Comparison of ENCODE assay signal across 8 cellular contexts in the genomic region with DNA sequence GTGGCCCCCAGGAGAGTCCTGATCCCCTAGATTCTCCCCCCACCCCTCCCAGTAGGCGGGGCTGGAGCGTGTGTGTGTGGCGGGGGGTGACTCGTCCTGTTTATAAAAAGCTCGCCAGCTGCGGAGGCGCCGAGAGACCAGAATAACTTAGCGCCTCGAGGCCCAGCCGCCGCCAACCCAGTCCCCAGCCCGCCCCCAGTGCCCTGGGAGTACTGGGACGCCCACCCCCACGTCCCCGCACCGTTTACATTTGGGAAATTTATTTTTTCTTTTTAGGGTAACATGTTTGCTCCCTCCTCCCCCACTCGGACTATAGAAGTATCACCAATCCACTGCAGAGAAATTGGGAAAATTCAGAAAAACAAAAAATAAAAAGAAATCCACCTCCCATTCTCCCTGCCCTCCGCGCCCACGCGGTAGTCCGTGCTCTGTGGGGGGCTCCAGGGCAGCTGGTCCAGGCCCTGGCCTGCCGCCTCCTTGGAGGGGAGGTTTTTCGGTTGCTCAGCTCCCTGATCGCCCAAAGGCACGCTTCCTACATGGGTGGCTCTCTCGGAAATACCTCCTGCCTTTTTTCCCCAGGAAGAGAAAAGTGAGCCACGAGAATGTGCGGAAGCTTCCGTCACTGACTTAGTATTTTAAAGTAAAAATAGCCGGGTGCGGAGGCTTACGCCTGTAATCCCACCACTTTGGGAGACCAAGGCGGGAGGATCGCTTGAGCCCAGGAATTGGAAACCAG. TPM values are rescaled to one million over a fixed set of nuclear protein-coding genes. Genes with fewer than 3 reads are reported as not detected.
DNase-seq lines count a peak whose midpoint lies in the region; ATAC-seq, FAIRE-seq and TF ChIP-seq lines count a peak whose summit lies in the region.

No MANE protein-coding gene starts in this region.

- TF ChIP-seq CTCF in IMR-90 (conservative IDR thresholded peaks at IDR 0.05; ENCODE audit: low read depth, low read length) = no peak
- TF ChIP-seq CTCF in GM12878 (IDR thresholded peaks at IDR 0.05 in 2 of 3, conservative IDR thresholded peaks at IDR 0.05 in 1 of 3; ENCODE audit: control insufficient read depth in 2 of 3, extremely low read depth in 1 of 3, insufficient read depth in 1 of 3, low read depth in 3 of 3, low read length in 3 of 3) = no peak

- peak overlapping the region; percentile 99 for H3K56ac ChIP-seq in IMR-90 (ENCODE audit: extremely low read depth, insufficient read depth, low read length)

- H3K27me3 Mint-ChIP-seq in T-helper 17 cell = peaks cover 14% of the 10 kb centered on the region

- no peak for TF ChIP-seq RAD21 in IMR-90 (IDR thresholded peaks at IDR 0.05; ENCODE audit: low read length)
- no peak for TF ChIP-seq RAD21 in GM12878 (IDR thresholded peaks at IDR 0.05; ENCODE audit: insufficient read depth, low read depth, low read length)

- peak overlapping the region; percentile 99 for H2AK9ac ChIP-seq in IMR-90 (replicated peaks; ENCODE audit: low read depth, low read length, poor library complexity)

- peak overlapping the region; percentile 92 for H3K23ac ChIP-seq in IMR-90 (ENCODE audit: low read depth, low read length)

- H3K9ac ChIP-seq in IMR-90 (ENCODE audit: low read depth, low read length) = peak overlapping the region; percentile 70
- H3K9ac ChIP-seq in GM12878 (ENCODE audit: control insufficient read depth, insufficient read depth, low read length) = peak overlapping the region; percentile 84

- peak overlapping the region; percentile 64 for H2BK20ac ChIP-seq in IMR-90 (ENCODE audit: low read depth, low read length)

- H4K5ac ChIP-seq in IMR-90 (ENCODE audit: low read depth, low read length) = peak overlapping the region; percentile 79

- peak overlapping the region; percentile 93 for H3K27ac ChIP-seq in IMR-90 (ENCODE audit: insufficient read depth, low read length)
- peak overlapping the region; percentile 68 for H3K27ac ChIP-seq in GM12878 (ENCODE audit: control insufficient read depth, insufficient read depth)

- DNase-seq in CD1c-positive myeloid dendritic cell (ENCODE audit: extremely low spot score) = peak; percentile 44
- peak; percentile 89 for DNase-seq in IMR-90
- peak in 1 of 3 donors; percentile 21 for DNase-seq in T-helper 17 cell
- no peak for DNase-seq in GM12878 (ENCODE audit: low read depth, low spot score)
- peak; percentile 82 for DNase-seq in hepatic stellate cell (ENCODE audit: low spot score)
- peak; percentile 92 for DNase-seq in posterior vena cava (ENCODE audit: low spot score)

- H3K4me1 Mint-ChIP-seq in T-helper 17 cell = peaks cover 20% of the 10 kb centered on the region

- H4K20me1 ChIP-seq in IMR-90 (ENCODE audit: insufficient read depth, low read length) = peaks cover 11% of the 10 kb centered on the region; the same call in 1 of the 2 replicates
- no peaks in the 10 kb centered on the region for H4K20me1 ChIP-seq in GM12878 (ENCODE audit: control insufficient read depth, insufficient read depth)

- RAD21 ChIA-PET in GM12878 (lab: Charles Lee; ENCODE audit: unreplicated experiment) = interaction anchor here (0.9 to 8.1 kb wide), 15 partner anchors 10 to 142 kb away, joined by 3 to 175 read pairs (median 5); partner anchors contain the start of genes JUND and MPV17L2

- in situ Hi-C loops in IMR-90 (cut with MboI; ENCODE audit: low sequenced_read_pairs) = no loop called here
- in situ Hi-C loops in GM12878 (cut with MboI) = loop anchor here (5.0 kb wide), 1 partner anchor 42 kb away; no protein-coding TSS in a partner anchor

- H3K4me2 ChIP-seq in IMR-90 (ENCODE audit: low read depth, low read length) = peak overlapping the region; percentile 82
- peak overlapping the region; percentile 62 for H3K4me2 ChIP-seq in GM12878 (ENCODE audit: control insufficient read depth, insufficient read depth)

- peak overlapping the region; percentile 95 for H3K14ac ChIP-seq in IMR-90 (replicated peaks; ENCODE audit: low read depth, low read length)

- H3K9me1 ChIP-seq in IMR-90 (ENCODE audit: insufficient read depth, low read length) = peaks cover 14% of the 10 kb centered on the region; the same call in 1 of the 2 replicates

- peak overlapping the region; percentile 55 for H3K4me3 ChIP-seq in IMR-90 (ENCODE audit: insufficient read depth, low read depth, low read length)
- peak overlapping the region; percentile 86 for H3K4me3 ChIP-seq in GM12878

- H4K91ac ChIP-seq in IMR-90 (ENCODE audit: insufficient read depth, low read depth, low read length) = peak overlapping the region; percentile 95

- intact Hi-C loops in IMR-90 (cut with micrococcal nuclease) (loop anchor here (10.0 kb wide), 1 partner anchor 209 kb away; the partner anchor contains the start of gene SSBP4), GM12878 (cut with micrococcal nuclease; ENCODE audit: unreplicated experiment) (loop anchor here (5.0 to 10.0 kb wide), 2 partner anchors 122 to 209 kb away; partner anchors contain the start of gene SSBP4), posterior vena cava (cut with DNase I) (loop anchor here in 1 of 2 donors (10.0 kb wide), 1 partner anchor 49 kb away; a partner anchor contains a TSS)

- dilution Hi-C loops in IMR-90 (cut with HindIII; ENCODE audit: low sequenced_read_pairs, unreplicated experiment) = no loop called here

- H3K9me3 ChIP-seq in IMR-90 (ENCODE audit: control insufficient read depth, insufficient read depth, low read length) = no peaks in the 10 kb centered on the region
- no peaks in the 10 kb centered on the region for H3K9me3 ChIP-seq in T-helper 17 cell (ENCODE audit: control insufficient read depth, low read length, poor library complexity, severe bottlenecking)
- H3K9me3 ChIP-seq in GM12878 (replicated peaks; ENCODE audit: control insufficient read depth, insufficient read depth, low read length) = no peaks in the 10 kb centered on the region

- peaks cover 9% of the 10 kb centered on the region for H3K79me2 ChIP-seq in GM12878 (ENCODE audit: control insufficient read depth, insufficient read depth, low read length)

- H3K4me1 ChIP-seq in IMR-90 (ENCODE audit: control insufficient read depth, insufficient read depth, low read length) (peaks cover 16% of the 10 kb centered on the region), GM12878 (ENCODE audit: control insufficient read depth, insufficient read depth, low read length) (peaks cover 6% of the 10 kb centered on the region)

- no peak for FAIRE-seq in GM12878 (lab: Jason Lieb, UNC)

- H2BK120ac ChIP-seq in IMR-90 (ENCODE audit: low read depth, low read length) = peak overlapping the region; percentile 96

- SMC1A ChIA-PET in GM12878 (lab: Charles Lee; ENCODE audit: uncharacterized antibody, unreplicated experiment) = interaction anchor here (0.7 to 9.5 kb wide), 19 partner anchors 11 to 205 kb away, joined by 3 to 121 read pairs (median 4); a partner anchor contains a TSS

- H3K79me1 ChIP-seq in IMR-90 (ENCODE audit: low read depth in 1 of 2, low read length in 2 of 2) = peaks cover 4 to 48% of the 10 kb centered on the region in 2 experiments

- peak overlapping the region; percentile 98 for H2AK5ac ChIP-seq in IMR-90 (ENCODE audit: low read depth, low read length)

- peak; percentile 15 for ATAC-seq in IMR-90 (ENCODE audit: low read depth)
- no peak for ATAC-seq in T-helper 17 cell
- peak; percentile 23 for ATAC-seq in GM12878
- ATAC-seq in GM19463 (IDR thresholded peaks at IDR 0.05; ENCODE audit: unreplicated experiment) = no peak
- no peak for ATAC-seq in HG02763 (IDR thresholded peaks at IDR 0.05; ENCODE audit: unreplicated experiment)

- BruUV-seq in IMR-90 (replicated peaks; lab: Mats Ljungman, UMichigan) (no TSS peak), GM12878 (replicated peaks; lab: Mats Ljungman, UMichigan) (no TSS peak)

- peak overlapping the region; percentile 89 for H2AFZ ChIP-seq in IMR-90 (replicated peaks; ENCODE audit: low read length, poor library complexity)
- H2AFZ ChIP-seq in GM12878 (ENCODE audit: control insufficient read depth, low read depth, low read length) = peak overlapping the region; percentile 84

- H3K36me3 ChIP-seq in IMR-90 (ENCODE audit: control insufficient read depth, insufficient read depth, low read length) (peaks cover 6% of the 10 kb centered on the region; the same call in 1 of the 2 replicates), GM12878 (ENCODE audit: control insufficient read depth in 2 of 2, insufficient read depth in 2 of 2, low read length in 1 of 2) (peaks cover 0 to 2% of the 10 kb centered on the region in 2 experiments; a peak in 2 of 4 replicates)

- no peaks in the 10 kb centered on the region for H3K27me3 ChIP-seq in IMR-90 (ENCODE audit: control insufficient read depth, insufficient read depth, low read length)
- no peaks in the 10 kb centered on the region for H3K27me3 ChIP-seq in GM12878 (replicated peaks in 1 of 2; ENCODE audit: control insufficient read depth in 2 of 2, insufficient read depth in 2 of 2, low read length in 1 of 2)

- H2BK15ac ChIP-seq in IMR-90 (ENCODE audit: low read depth, low read length) = peak overlapping the region; percentile 49; the same call in 1 of the 3 replicates

- 0% methylated on average over 1 of the region's 36 CpGs; no CpG with 5 or more reads in 1 of the 2 experiments for WGBS in IMR-90 (ENCODE audit: extremely low coverage in 2 of 2, insufficient read length in 1 of 2), 2 experiments
- 39% methylated on average over 35 of the region's 36 CpGs for WGBS in GM12878 (ENCODE audit: insufficient coverage, insufficient replicate concordance, low lambda C conversion rate, missing lambda C conversion rate)

- TF ChIP-seq POLR2A in IMR-90 (IDR thresholded peaks at IDR 0.05; ENCODE audit: low read depth, low read length) (peak; percentile 84), GM12878 (IDR thresholded peaks at IDR 0.05; ENCODE audit: low read depth, low read length) (peak; percentile 51)

- H3K27ac Mint-ChIP-seq in T-helper 17 cell = peak overlapping the region; percentile 93

- TF ChIP-seq EP300 in GM12878 (IDR thresholded peaks at IDR 0.05; ENCODE audit: borderline replicate concordance in 1 of 2, control insufficient read depth in 1 of 2, low read depth in 2 of 2, low read length in 2 of 2) = no peak

- H3K36me3 Mint-ChIP-seq in T-helper 17 cell (ENCODE audit: low read depth) = no peaks in the 10 kb centered on the region

- POLR2A ChIA-PET in IMR-90 (lab: Charles Lee; ENCODE audit: unreplicated experiment) = interaction anchor here (0.6 kb wide), 1 partner anchor 346 kb away, joined by 3 read pairs; the partner anchor contains the start of gene RPL18A
- POLR2A ChIA-PET in GM12878 (lab: Charles Lee) = interaction anchor here (0.5 to 3.4 kb wide), 20 partner anchors 9 to 212 kb away, joined by 3 to 29 read pairs (median 4); partner anchors contain the start of genes JUND, LSM4, MPV17L2 and PDE4C

- peak overlapping the region; percentile 44 to 94 for H4K8ac ChIP-seq in IMR-90 (ENCODE audit: low read depth in 2 of 2, low read length in 2 of 2)

- CTCF ChIA-PET in IMR-90 (lab: Yijun Ruan, JAX) (interaction anchor here (0.6 to 0.9 kb wide), 2 partner anchors 74 to 123 kb away, joined by 3 to 7 read pairs; no protein-coding TSS in a partner anchor), GM12878 (lab: Yijun Ruan, JAX) (interaction anchor here (0.6 to 11.7 kb wide), 17 partner anchors 13 to 250 kb away, joined by 3 to 213 read pairs (median 3); partner anchors contain the start of genes LSM4, MPV17L2 and PDE4C)

- H3K18ac ChIP-seq in IMR-90 (ENCODE audit: low read depth, low read length) = peak overlapping the region; percentile 87

- peak overlapping the region; percentile 97 for H3K4ac ChIP-seq in IMR-90 (ENCODE audit: low read depth, low read length)

- H3K4me3 Mint-ChIP-seq in T-helper 17 cell = peak overlapping the region; percentile 93

- H2BK5ac ChIP-seq in IMR-90 (ENCODE audit: low read depth, low read length, poor library complexity, severe bottlenecking) = peak overlapping the region; percentile 99

RNA-seq across cellular contexts. Expression of gene RAB3A, which starts 1.5 kb away (rescaled TPM):
- 2.8 and 3.0 TPM in 2 replicates for total RNA-seq in IMR-90 (2012; rRNA removed)
- polyA plus RNA-seq in IMR-90 (2012; rRNA removed) = 13.4 and 13.6 TPM in 2 replicates
- 8.6 and 29.3 TPM in 2 replicates for polyA plus RNA-seq in IMR-90 (2012; cell fraction: cytosol; rRNA removed)
- 35.0 and 55.7 TPM in 2 replicates for polyA plus RNA-seq in IMR-90 (2012; cell fraction: nucleus; rRNA removed; ENCODE audit: low replicate concordance)
- total RNA-seq in T-helper 17 cell = 10 to 100 TPM in 1 of 2 donors, 1 to 10 TPM in 1; 7.4 to 15.3 TPM
- 9.4 and 18.2 TPM in 2 replicates for total RNA-seq in GM12878 (2013; cell fraction: nucleolus; rRNA removed)
- 0.98 and 1.2 TPM in 2 replicates for total RNA-seq in GM12878 (2014; rRNA removed)
- 0.51 and 0.67 TPM in 2 replicates for total RNA-seq in GM12878 (2014; rRNA removed; fragmentation: Illumina TruSeq; extraction: Trizol)
- total RNA-seq in GM12878 (2021) = 2.9 and 3.5 TPM in 2 replicates
- polyA plus RNA-seq in GM12878 (2011; ENCODE audit: low read depth) = 0.73 TPM
- polyA plus RNA-seq in GM12878 (2011; rRNA removed) = 1.3 and 2.8 TPM in 2 replicates
- 3.9 and 4.9 TPM in 2 replicates for polyA plus RNA-seq in GM12878 (2011; cell fraction: cytosol; rRNA removed)
- polyA plus RNA-seq in GM12878 (2011; cell fraction: nucleus; rRNA removed) = 9.4 and 10.2 TPM in 2 replicates
- polyA plus RNA-seq in GM12878 (2012) = 1.5 and 3.5 TPM in 2 replicates
- 0.54 and 1.1 TPM in 2 replicates for polyA plus RNA-seq in GM12878 (2014; fragmentation: Illumina TruSeq; extraction: Trizol)
- polyA plus RNA-seq in GM12878 (2014; fragmentation: Nextera tagmentation; extraction: Ambion mirVana) = under 1 TPM in 1 of 2 experiments, not detected in 1; 0.07 TPM
- 1.0 and 2.5 TPM in 2 replicates for polyA plus RNA-seq in GM12878 (2014; rRNA removed)
- 1 to 10 TPM; 1.6 to 2.0 TPM for polyA plus RNA-seq in GM12878 (2016; fragmentation: Nextera tagmentation; extraction: Ambion mirVana)
- polyA minus RNA-seq in GM12878 (2011; rRNA and poly(A)+ RNA removed) = 13.7 and 23.1 TPM in 2 replicates
- polyA minus RNA-seq in GM12878 (2011; cell fraction: cytosol; rRNA and poly(A)+ RNA removed) = 3.7 and 6.1 TPM in 2 replicates
- 8.9 and 16.6 TPM in 2 replicates for polyA minus RNA-seq in GM12878 (2011; cell fraction: nucleus; rRNA and poly(A)+ RNA removed)
- total RNA-seq in posterior vena cava = 1 to 10 TPM; 1.9 to 2.9 TPM

RNA-seq across cellular contexts. Expression of gene MPV17L2, which starts 12.3 kb away (rescaled TPM):
- 7.2 TPM in 2 replicates for total RNA-seq in IMR-90 (2012; rRNA removed)
- polyA plus RNA-seq in IMR-90 (2012; rRNA removed) = 19.5 and 22.5 TPM in 2 replicates
- polyA plus RNA-seq in IMR-90 (2012; cell fraction: cytosol; rRNA removed) = 17.4 and 27.3 TPM in 2 replicates
- polyA plus RNA-seq in IMR-90 (2012; cell fraction: nucleus; rRNA removed; ENCODE audit: low replicate concordance) = 3.9 and 10.3 TPM in 2 replicates
- total RNA-seq in T-helper 17 cell = 1 to 10 TPM; 3.8 TPM
- total RNA-seq in GM12878 (2013; cell fraction: nucleolus; rRNA removed) = 3.3 and 7.4 TPM in 2 replicates
- total RNA-seq in GM12878 (2014; rRNA removed) = 26.7 and 32.0 TPM in 2 replicates
- 13.6 and 15.4 TPM in 2 replicates for total RNA-seq in GM12878 (2014; rRNA removed; fragmentation: Illumina TruSeq; extraction: Trizol)
- 17.9 and 19.9 TPM in 2 replicates for total RNA-seq in GM12878 (2021)
- polyA plus RNA-seq in GM12878 (2011; ENCODE audit: low read depth) = 3.9 TPM
- polyA plus RNA-seq in GM12878 (2011; rRNA removed) = 7.1 and 17.1 TPM in 2 replicates
- polyA plus RNA-seq in GM12878 (2011; cell fraction: cytosol; rRNA removed) = 23.4 and 34.7 TPM in 2 replicates
- 12.4 and 16.0 TPM in 2 replicates for polyA plus RNA-seq in GM12878 (2011; cell fraction: nucleus; rRNA removed)
- polyA plus RNA-seq in GM12878 (2012) = 8.3 and 8.4 TPM in 2 replicates
- polyA plus RNA-seq in GM12878 (2014; fragmentation: Illumina TruSeq; extraction: Trizol) = 10.4 and 25.9 TPM in 2 replicates
- 1 to 10 TPM; 5.1 to 7.7 TPM for polyA plus RNA-seq in GM12878 (2014; fragmentation: Nextera tagmentation; extraction: Ambion mirVana)
- 39.4 and 44.5 TPM in 2 replicates for polyA plus RNA-seq in GM12878 (2014; rRNA removed)
- polyA plus RNA-seq in GM12878 (2016; fragmentation: Nextera tagmentation; extraction: Ambion mirVana) = 10 to 100 TPM; 46.2 to 57.2 TPM
- polyA minus RNA-seq in GM12878 (2011; rRNA and poly(A)+ RNA removed) = 16.2 and 19.9 TPM in 2 replicates
- polyA minus RNA-seq in GM12878 (2011; cell fraction: cytosol; rRNA and poly(A)+ RNA removed) = 6.1 and 7.6 TPM in 2 replicates
- 2.9 and 7.6 TPM in 2 replicates for polyA minus RNA-seq in GM12878 (2011; cell fraction: nucleus; rRNA and poly(A)+ RNA removed)
- 1 to 10 TPM; 6.1 to 6.6 TPM for total RNA-seq in posterior vena cava

RNA-seq across cellular contexts. Expression of gene PDE4C, which starts 20.9 kb away (rescaled TPM):
- total RNA-seq in IMR-90 (2012; rRNA removed) (0.18 TPM in 1 of 2 replicates, not detected in the other), T-helper 17 cell (under 1 TPM in 1 of 2 donors, not detected in 1; 0.31 TPM), GM12878 (2014; rRNA removed) (0.28 and 1.1 TPM in 2 replicates), GM12878 (2014; rRNA removed; fragmentation: Illumina TruSeq; extraction: Trizol) (0.14 and 0.40 TPM in 2 replicates), GM12878 (2021) (0.27 and 0.67 TPM in 2 replicates), posterior vena cava (1 to 10 TPM in 1 of 2 donors, under 1 TPM in 1; 0.90 to 1.1 TPM)
- polyA plus RNA-seq in IMR-90 (2012; rRNA removed) (0.22 and 0.24 TPM in 2 replicates), GM12878 (2011; rRNA removed) (0.19 and 0.43 TPM in 2 replicates), GM12878 (2014; fragmentation: Illumina TruSeq; extraction: Trizol) (0.15 TPM in 1 of 2 replicates, not detected in the other), GM12878 (2014; fragmentation: Nextera tagmentation; extraction: Ambion mirVana) (under 1 TPM; 0.08 to 0.13 TPM), GM12878 (2014; rRNA removed) (0.27 and 0.73 TPM in 2 replicates), GM12878 (2016; fragmentation: Nextera tagmentation; extraction: Ambion mirVana) (under 1 TPM; 0.13 to 0.47 TPM)
- polyA plus RNA-seq in IMR-90 (2012; cell fraction: cytosol; rRNA removed) = 0.30 and 0.40 TPM in 2 replicates
- 3.4 and 5.3 TPM in 2 replicates for polyA plus RNA-seq in IMR-90 (2012; cell fraction: nucleus; rRNA removed; ENCODE audit: low replicate concordance)
- total RNA-seq in GM12878 (2013; cell fraction: nucleolus; rRNA removed) = 2.5 and 3.7 TPM in 2 replicates
- polyA plus RNA-seq in GM12878 (2011; ENCODE audit: low read depth) = 0.26 TPM
- polyA plus RNA-seq in GM12878 (2011; cell fraction: cytosol; rRNA removed) = 0.25 and 0.42 TPM in 2 replicates
- 1.5 and 2.3 TPM in 2 replicates for polyA plus RNA-seq in GM12878 (2011; cell fraction: nucleus; rRNA removed)
- polyA plus RNA-seq in GM12878 (2012) = 0.43 and 0.52 TPM in 2 replicates
- 0.41 TPM in 1 of 2 replicates, not detected in the other for polyA minus RNA-seq in GM12878 (2011; rRNA and poly(A)+ RNA removed)
- not detected in 2 replicates for polyA minus RNA-seq in GM12878 (2011; cell fraction: cytosol; rRNA and poly(A)+ RNA removed)
- polyA minus RNA-seq in GM12878 (2011; cell fraction: nucleus; rRNA and poly(A)+ RNA removed) = 0.48 and 1.3 TPM in 2 replicates

RNA-seq across cellular contexts. Expression of gene IFI30, which starts 31.7 kb away (rescaled TPM):
- total RNA-seq in IMR-90 (2012; rRNA removed) (1.1 and 2.3 TPM in 2 replicates), T-helper 17 cell (10 to 100 TPM; 10.1 to 25.8 TPM), GM12878 (2014; rRNA removed) (747 and 845 TPM in 2 replicates), GM12878 (2014; rRNA removed; fragmentation: Illumina TruSeq; extraction: Trizol) (221 and 225 TPM in 2 replicates), GM12878 (2021) (301 and 314 TPM in 2 replicates), posterior vena cava (10 to 100 TPM; 60.7 to 76.7 TPM)
- polyA plus RNA-seq in IMR-90 (2012; rRNA removed) (2.3 and 4.0 TPM in 2 replicates), GM12878 (2011; rRNA removed) (232 and 365 TPM in 2 replicates), GM12878 (2014; fragmentation: Illumina TruSeq; extraction: Trizol) (147 and 257 TPM in 2 replicates), GM12878 (2014; fragmentation: Nextera tagmentation; extraction: Ambion mirVana) (1,000 to 10,000 TPM; 1,054 to 1,112 TPM), GM12878 (2014; rRNA removed) (492 and 678 TPM in 2 replicates), GM12878 (2016; fragmentation: Nextera tagmentation; extraction: Ambion mirVana) (100 to 1,000 TPM; 445 to 456 TPM)
- polyA plus RNA-seq in IMR-90 (2012; cell fraction: cytosol; rRNA removed) = 3.1 TPM in 1 of 2 replicates, not detected in the other
- 1.6 and 2.1 TPM in 2 replicates for polyA plus RNA-seq in IMR-90 (2012; cell fraction: nucleus; rRNA removed; ENCODE audit: low replicate concordance)
- total RNA-seq in GM12878 (2013; cell fraction: nucleolus; rRNA removed) = 168 and 207 TPM in 2 replicates
- 218 TPM for polyA plus RNA-seq in GM12878 (2011; ENCODE audit: low read depth)
- polyA plus RNA-seq in GM12878 (2011; cell fraction: cytosol; rRNA removed) = 606 and 650 TPM in 2 replicates
- 189 and 350 TPM in 2 replicates for polyA plus RNA-seq in GM12878 (2011; cell fraction: nucleus; rRNA removed)
- 260 and 337 TPM in 2 replicates for polyA plus RNA-seq in GM12878 (2012)
- 327 and 421 TPM in 2 replicates for polyA minus RNA-seq in GM12878 (2011; rRNA and poly(A)+ RNA removed)
- 126 and 162 TPM in 2 replicates for polyA minus RNA-seq in GM12878 (2011; cell fraction: cytosol; rRNA and poly(A)+ RNA removed)
- polyA minus RNA-seq in GM12878 (2011; cell fraction: nucleus; rRNA and poly(A)+ RNA removed) = 67.9 and 87.0 TPM in 2 replicates

RNA-seq across cellular contexts. Expression of gene PIK3R2, which starts 52.4 kb away (rescaled TPM):
- 8.9 and 12.2 TPM in 2 replicates for total RNA-seq in IMR-90 (2012; rRNA removed)
- polyA plus RNA-seq in IMR-90 (2012; rRNA removed) = 25.1 and 27.7 TPM in 2 replicates
- polyA plus RNA-seq in IMR-90 (2012; cell fraction: cytosol; rRNA removed) = 2.4 and 27.9 TPM in 2 replicates
- 33.3 and 53.0 TPM in 2 replicates for polyA plus RNA-seq in IMR-90 (2012; cell fraction: nucleus; rRNA removed; ENCODE audit: low replicate concordance)
- 1 to 10 TPM; 8.6 to 9.1 TPM for total RNA-seq in T-helper 17 cell
- total RNA-seq in GM12878 (2013; cell fraction: nucleolus; rRNA removed) = 11.5 and 13.9 TPM in 2 replicates
- 6.3 and 8.0 TPM in 2 replicates for total RNA-seq in GM12878 (2014; rRNA removed)
- 1.9 and 3.9 TPM in 2 replicates for total RNA-seq in GM12878 (2014; rRNA removed; fragmentation: Illumina TruSeq; extraction: Trizol)
- 22.6 and 23.3 TPM in 2 replicates for total RNA-seq in GM12878 (2021)
- polyA plus RNA-seq in GM12878 (2011; ENCODE audit: low read depth) = 4.0 TPM
- 2.9 and 6.4 TPM in 2 replicates for polyA plus RNA-seq in GM12878 (2011; rRNA removed)
- 5.3 and 6.3 TPM in 2 replicates for polyA plus RNA-seq in GM12878 (2011; cell fraction: cytosol; rRNA removed)
- polyA plus RNA-seq in GM12878 (2011; cell fraction: nucleus; rRNA removed) = 10.3 and 15.7 TPM in 2 replicates
- 6.4 and 8.5 TPM in 2 replicates for polyA plus RNA-seq in GM12878 (2012)
- 0.73 and 3.4 TPM in 2 replicates for polyA plus RNA-seq in GM12878 (2014; fragmentation: Illumina TruSeq; extraction: Trizol)
- under 1 TPM; 0.26 to 0.75 TPM for polyA plus RNA-seq in GM12878 (2014; fragmentation: Nextera tagmentation; extraction: Ambion mirVana)
- polyA plus RNA-seq in GM12878 (2014; rRNA removed) = 5.2 and 5.8 TPM in 2 replicates
- 1 to 10 TPM; 1.1 TPM for polyA plus RNA-seq in GM12878 (2016; fragmentation: Nextera tagmentation; extraction: Ambion mirVana)
- polyA minus RNA-seq in GM12878 (2011; rRNA and poly(A)+ RNA removed) = 6.4 and 9.5 TPM in 2 replicates
- 2.9 and 8.8 TPM in 2 replicates for polyA minus RNA-seq in GM12878 (2011; cell fraction: cytosol; rRNA and poly(A)+ RNA removed)
- 2.1 and 3.8 TPM in 2 replicates for polyA minus RNA-seq in GM12878 (2011; cell fraction: nucleus; rRNA and poly(A)+ RNA removed)
- 10 to 100 TPM; 11.5 to 13.0 TPM for total RNA-seq in posterior vena cava

Comparison
In these comparisons a context has a peak if more than half of its experiments do, and no peak if none do; other contexts are left out.
1. ATAC-seq: peak in IMR-90 (single experiment) and GM12878 (single experiment); none in T-helper 17 cell (single experiment), GM19463 (single experiment) and HG02763 (single experiment).